17 cellular contexts compared by ENCODE assay signal in the genomic region with DNA sequence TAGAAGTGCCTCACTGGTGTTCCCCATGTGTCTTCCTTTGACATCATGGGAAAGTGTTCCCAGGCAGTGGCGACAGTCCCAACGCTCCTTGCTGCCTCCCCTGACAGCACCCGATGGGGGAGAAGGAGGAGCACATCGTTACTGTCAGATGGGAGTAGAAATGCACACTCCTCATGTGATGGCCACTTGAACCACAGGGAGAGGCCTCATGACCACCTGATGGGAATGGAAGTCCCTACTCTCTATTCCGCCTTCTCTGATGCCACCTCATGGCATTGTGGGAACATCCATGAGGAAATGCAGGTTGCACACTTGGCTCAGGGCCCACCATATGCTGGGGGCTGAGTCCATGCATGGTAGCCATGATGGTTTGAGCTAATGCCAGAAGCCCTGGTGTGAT.
"Had no signal": no experiment of that assay in that cellular context is flagged by ENCODE, and none has a peak within 500 bp of the region (broad histone marks: within the 10 kb centered on the region; RNA-seq: fewer than 3 reads in every experiment).

No MANE protein-coding gene starts in this region.

- ATAC-seq: left colon; naive thymus-derived CD4-positive, alpha-beta T cell; right cardiac atrium; stimulated activated effector memory CD8-positive, alpha-beta T cell treated with anti-CD3 and anti-CD28 coated beads, Interleukin-12 subunit alpha, Interleukin-12 subunit beta, amount 100 ng/mL, for 72 hours; stimulated activated naive CD8-positive, alpha-beta T cell treated with anti-CD3 and anti-CD28 coated beads, Interleukin-15, Interleukin-2, amounts not matched to agents 100 U/mL and 50 U/mL, for 24 hours had no signal

- H3K9me3 ChIP-seq: ovary, suprapubic skin, thyroid gland had no signal

- H3K4me3 ChIP-seq: coronary artery, hepatocyte, ovary, suprapubic skin, thyroid gland had no signal

- FAIRE-seq: urothelium cell line had no signal

- H3K27me3 ChIP-seq: hepatocyte, ovary, suprapubic skin, thyroid gland had no signal

- H3K27ac ChIP-seq: coronary artery, hepatocyte, ovary, suprapubic skin, thyroid gland had no signal

- DNase-seq: effector CD4-positive, alpha-beta T cell; foreskin melanocyte; left colon; mesendoderm; naive thymus-derived CD4-positive, alpha-beta T cell; nephron progenitor cell; ovary; right cardiac atrium; stimulated activated CD4-positive, alpha-beta T cell treated with anti-CD3 and anti-CD28 coated beads, Interleukin-4, amount 100 ng/mL, for 1 hour; stimulated activated CD8-positive, alpha-beta memory T cell treated with anti-CD3 and anti-CD28 coated beads, Interleukin-4, amount 100 ng/mL, for 48 hours; stimulated activated naive CD8-positive, alpha-beta T cell treated with anti-CD3 and anti-CD28 coated beads, Interleukin-15, Interleukin-2, amounts not matched to agents 100 U/mL and 50 U/mL, for 24 hours; thyroid gland had no signal

- H3K36me3 ChIP-seq: ovary, suprapubic skin, thyroid gland had no signal
